14 cellular contexts compared by ENCODE assay signal in the genomic region with DNA sequence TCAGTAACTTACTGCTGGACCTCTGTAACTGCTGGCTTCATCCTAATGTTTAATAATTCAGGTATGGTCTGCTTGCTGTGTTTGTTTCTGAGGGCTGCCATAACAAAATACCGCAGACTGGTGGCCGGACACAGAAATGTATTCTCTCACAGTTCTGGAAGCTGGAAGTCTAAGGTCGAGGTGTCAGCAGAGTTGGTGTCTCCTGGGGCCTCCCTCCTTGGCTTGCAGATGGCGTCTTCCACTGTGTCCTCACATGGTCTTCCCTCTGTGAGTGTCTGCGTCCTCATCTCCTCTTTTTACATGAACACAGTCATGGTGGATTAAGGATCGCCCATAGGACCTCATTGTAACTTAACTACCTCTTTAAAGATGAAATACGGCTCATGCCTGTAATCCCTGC.
"Had no signal": no experiment of that assay in that cellular context is flagged by ENCODE, and none has a peak within 500 bp of the region (broad histone marks: within the 10 kb centered on the region; RNA-seq: fewer than 3 reads in every experiment).

No MANE protein-coding gene starts in this region.

- H3K27ac ChIP-seq: ascending aorta, dorsolateral prefrontal cortex, gastroesophageal sphincter, neural progenitor cell, ovary, SJSA1, tibial nerve, uterus had no signal

- FAIRE-seq: endometrium had no signal

- H3K9ac ChIP-seq: neural progenitor cell had no signal

- H3K36me3 ChIP-seq: ascending aorta, gastroesophageal sphincter, neural progenitor cell, ovary, SJSA1, tibial nerve, uterus had no signal

- DNase-seq: activated CD4-positive, alpha-beta T cell treated with anti-CD3 and anti-CD28 coated beads, Interleukin-2, amount 50 U/mL, for 48 hours; dorsolateral prefrontal cortex; islet precursor cell; ovary; stimulated activated CD4-positive, alpha-beta T cell treated with anti-CD3 and anti-CD28 coated beads, Interleukin-12 subunit alpha, Interleukin-12 subunit beta, amount 100 ng/mL, for 4 hours; stimulated activated CD4-positive, alpha-beta T cell treated with anti-CD3 and anti-CD28 coated beads, Interleukin-2, amount 100 ng/mL, for 24 hours; uterus had no signal

- H3K9me3 Mint-ChIP-seq: neural progenitor cell; T-helper 2 cell treated with Interferon-gamma antibody and Interleukin-4, amounts not matched to agents 5 μg/mL and 100 μg/mL, for 36 hours had no signal

- H3K4me3 ChIP-seq: ascending aorta, dorsolateral prefrontal cortex, gastroesophageal sphincter, neural progenitor cell, ovary, SJSA1, tibial nerve, uterus had no signal

- H3K27ac Mint-ChIP-seq: neural progenitor cell; T-helper 2 cell treated with Interferon-gamma antibody and Interleukin-4, amounts not matched to agents 5 μg/mL and 100 μg/mL, for 36 hours had no signal

- ATAC-seq: gastroesophageal sphincter had no signal

- H3K9me3 ChIP-seq: ascending aorta, gastroesophageal sphincter, ovary, SJSA1, tibial nerve, uterus had no signal

- H3K4me1 ChIP-seq: ascending aorta, gastroesophageal sphincter, SJSA1, tibial nerve, uterus had no signal

- H3K4me3 Mint-ChIP-seq: neural progenitor cell; T-helper 2 cell treated with Interferon-gamma antibody and Interleukin-4, amounts not matched to agents 5 μg/mL and 100 μg/mL, for 36 hours had no signal

- H3K36me3 Mint-ChIP-seq: neural progenitor cell had no signal
